Comparison of ENCODE assay signal across 19 cellular contexts in the genomic region with DNA sequence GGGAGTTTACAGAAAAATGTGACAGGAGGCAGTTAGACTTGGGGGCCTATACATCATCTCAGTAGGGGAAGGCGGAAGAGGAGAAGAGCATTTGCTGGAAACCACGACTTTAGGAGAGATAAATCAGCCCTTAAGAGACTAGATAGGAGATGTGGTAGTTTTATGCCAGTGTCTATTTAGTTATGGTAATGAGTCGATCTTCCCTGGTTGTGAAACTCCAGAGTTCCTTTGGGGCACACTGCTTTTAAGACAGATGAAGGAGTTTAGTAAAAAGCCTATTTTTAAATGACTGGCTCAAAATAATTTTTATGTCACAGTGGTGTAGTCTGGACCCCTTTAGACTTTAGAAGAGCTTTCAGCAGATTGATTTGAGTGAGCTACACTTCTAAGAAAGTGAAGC.
"Had no signal": no experiment of that assay in that cellular context is flagged by ENCODE, and none has a peak within 500 bp of the region (broad histone marks: within the 10 kb centered on the region; RNA-seq: fewer than 3 reads in every experiment).

No MANE protein-coding gene starts in this region.

- H3K36me3 ChIP-seq: prostate gland, thoracic aorta, upper lobe of left lung had no signal

- DNase-seq: activated CD4-positive, alpha-beta T cell treated with anti-CD3 and anti-CD28 coated beads, Interleukin-2, amount 50 U/mL, for 4 hours; activated gamma-delta T cell treated with Interleukin-2 at 50 U/mL for 16 hours; activated T-cell treated with anti-CD3 and anti-CD28 coated beads for 4 hours; cerebellar nuclear complex; cortex of kidney; effector CD8-positive, alpha-beta T cell; hippocampal formation; right cardiac atrium; stimulated activated CD4-positive, alpha-beta T cell treated with anti-CD3 and anti-CD28 coated beads, Interleukin-4, amount 100 ng/mL, for 24 hours; upper lobe of left lung had no signal

- H3K4me3 Mint-ChIP-seq: activated T-helper 1 cell treated with anti-CD3 and anti-CD28 coated beads, Interleukin-12 subunit alpha, Interleukin-12 subunit beta, Interleukin-2, Interleukin-4 antibody, amounts not matched to agents 30 ng/mL and 10 ng/mL and 1 ng/mL, durations not matched to agents 14 hours and 24 hours and 36 hours; neural crest cell; stimulated activated effector memory CD8-positive, alpha-beta T cell treated with anti-CD3 and anti-CD28 coated beads, Interleukin-12 subunit alpha, Interleukin-12 subunit beta, amount 100 ng/mL, for 72 hours had no signal

- H3K4me3 ChIP-seq: lung, prostate gland, smooth muscle cell, thoracic aorta, upper lobe of left lung had no signal

- H3K27me3 ChIP-seq: upper lobe of left lung had no signal

- ATAC-seq: activated naive CD4-positive, alpha-beta T cell treated with anti-CD3 and anti-CD28 coated beads, Interleukin-2, amount 50 U/mL, for 72 hours; esophagus mucosa; right cardiac atrium; stimulated activated effector memory CD8-positive, alpha-beta T cell treated with anti-CD3 and anti-CD28 coated beads, Interleukin-12 subunit alpha, Interleukin-12 subunit beta, amount 100 ng/mL, for 72 hours had no signal

- H3K9me3 ChIP-seq: prostate gland, thoracic aorta, upper lobe of left lung had no signal

- H3K27ac ChIP-seq: prostate gland, thoracic aorta, upper lobe of left lung had no signal

- H3K9me3 Mint-ChIP-seq: activated naive CD4-positive, alpha-beta T cell treated with anti-CD3 and anti-CD28 coated beads, Interleukin-2, amount 50 U/mL, for 72 hours; activated T-helper 1 cell treated with anti-CD3 and anti-CD28 coated beads, Interleukin-12 subunit alpha, Interleukin-12 subunit beta, Interleukin-2, Interleukin-4 antibody, amounts not matched to agents 30 ng/mL and 10 ng/mL and 1 ng/mL, durations not matched to agents 14 hours and 24 hours and 36 hours; neural crest cell; stimulated activated effector memory CD8-positive, alpha-beta T cell treated with anti-CD3 and anti-CD28 coated beads, Interleukin-12 subunit alpha, Interleukin-12 subunit beta, amount 100 ng/mL, for 72 hours had no signal

- H3K4me1 ChIP-seq: prostate gland had no signal

- H3K27ac Mint-ChIP-seq: activated T-helper 1 cell treated with anti-CD3 and anti-CD28 coated beads, Interleukin-12 subunit alpha, Interleukin-12 subunit beta, Interleukin-2, Interleukin-4 antibody, amounts not matched to agents 30 ng/mL and 10 ng/mL and 1 ng/mL, durations not matched to agents 14 hours and 24 hours and 36 hours; stimulated activated effector memory CD8-positive, alpha-beta T cell treated with anti-CD3 and anti-CD28 coated beads, Interleukin-12 subunit alpha, Interleukin-12 subunit beta, amount 100 ng/mL, for 72 hours had no signal
